In genomic region chr5:87807783-87808182, GRCh38 we compare ENCODE assay signal across 27 cellular contexts.
"Had no signal": no experiment of that assay in that cellular context is flagged by ENCODE, and none has a peak within 500 bp of the region (broad histone marks: within the 10 kb centered on the region; RNA-seq: fewer than 3 reads in every experiment).

No MANE protein-coding gene starts in this region.

- H3K4me3 Mint-ChIP-seq: activated CD4-positive, alpha-beta T cell treated with anti-CD3 and anti-CD28 coated beads, Interleukin-2, amount 10 ng/mL, durations not matched to agents 24 days and 14 days; activated CD8-positive, alpha-beta T cell treated with anti-CD3 and anti-CD28 coated beads, Interleukin-2, amount 10 ng/mL, durations not matched to agents 7 days and 5 days; activated naive CD4-positive, alpha-beta T cell treated with anti-CD3 and anti-CD28 coated beads, Interleukin-2, amount 50 U/mL, for 24 hours; activated naive CD8-positive, alpha-beta T cell treated with anti-CD3 and anti-CD28 coated beads, Interleukin-2, amount 10 ng/mL, durations not matched to agents 7 days and 5 days; activated T-cell treated with anti-CD3 and anti-CD28 coated beads, Interleukin-2, amount 50 U/mL, for 24 hours; central memory CD8-positive, alpha-beta T cell had no signal

- ATAC-seq: activated CD8-positive, alpha-beta T cell treated with anti-CD3 and anti-CD28 coated beads, Interleukin-2, amount 10 ng/mL, durations not matched to agents 7 days and 5 days; Panc1; SK-N-SH treated with all-trans-retinoic acid at 6 μM for 48 hours had no signal

- DNase-seq: activated CD4-positive, alpha-beta T cell treated with anti-CD3 and anti-CD28 coated beads, Interleukin-2, amount 10 ng/mL, durations not matched to agents 24 days and 14 days; activated CD4-positive, alpha-beta T cell treated with anti-CD3 and anti-CD28 coated beads, Interleukin-2, amount 50 U/mL, for 4 hours; activated CD8-positive, alpha-beta T cell treated with anti-CD3 and anti-CD28 coated beads, Interleukin-2, amount 10 ng/mL, durations not matched to agents 7 days and 5 days; activated gamma-delta T cell; activated naive CD4-positive, alpha-beta T cell treated with Interleukin-2 at 50 U/mL for 16 hours; activated naive CD8-positive, alpha-beta T cell treated with anti-CD3 and anti-CD28 coated beads, Interleukin-2, amount 10 ng/mL, durations not matched to agents 7 days and 5 days; activated T-cell treated with anti-CD3 and anti-CD28 coated beads, Interleukin-2, amount 50 U/mL, for 24 hours; amygdala; colonic mucosa; Kasumi-1; MG63; NCI-H1048; NCI-H1105 treated with DMSO at 0.1 percent for 48 hours; NCI-H1436; NCI-H1694; NCI-H1930; NCI-H2081 treated with DMSO at 0.1 percent for 48 hours; NCI-H345; NCI-H524 treated with DMSO at 0.1 percent for 48 hours; SHP77; T1000; WERI-Rb-1 had no signal

- H3K27me3 Mint-ChIP-seq: activated CD4-positive, alpha-beta T cell treated with anti-CD3 and anti-CD28 coated beads, Interleukin-2, amount 10 ng/mL, durations not matched to agents 24 days and 14 days; activated naive CD8-positive, alpha-beta T cell treated with anti-CD3 and anti-CD28 coated beads, Interleukin-2, amount 10 ng/mL, durations not matched to agents 7 days and 5 days; activated T-cell treated with anti-CD3 and anti-CD28 coated beads, Interleukin-2, amount 50 U/mL, for 24 hours; central memory CD8-positive, alpha-beta T cell had no signal

- H3K4me1 Mint-ChIP-seq: activated CD4-positive, alpha-beta T cell treated with anti-CD3 and anti-CD28 coated beads, Interleukin-2, amount 10 ng/mL, durations not matched to agents 24 days and 14 days; activated naive CD4-positive, alpha-beta T cell treated with anti-CD3 and anti-CD28 coated beads, Interleukin-2, amount 50 U/mL, for 24 hours; activated naive CD8-positive, alpha-beta T cell treated with anti-CD3 and anti-CD28 coated beads, Interleukin-2, amount 10 ng/mL, durations not matched to agents 7 days and 5 days; central memory CD8-positive, alpha-beta T cell had no signal

- H3K36me3 Mint-ChIP-seq: activated naive CD4-positive, alpha-beta T cell treated with anti-CD3 and anti-CD28 coated beads, Interleukin-2, amount 50 U/mL, for 24 hours; activated naive CD8-positive, alpha-beta T cell treated with anti-CD3 and anti-CD28 coated beads, Interleukin-2, amount 10 ng/mL, durations not matched to agents 7 days and 5 days had no signal

- H3K27ac Mint-ChIP-seq: activated CD4-positive, alpha-beta T cell treated with anti-CD3 and anti-CD28 coated beads, Interleukin-2, amount 10 ng/mL, durations not matched to agents 24 days and 14 days; activated CD8-positive, alpha-beta T cell treated with anti-CD3 and anti-CD28 coated beads, Interleukin-2, amount 10 ng/mL, durations not matched to agents 7 days and 5 days; activated naive CD4-positive, alpha-beta T cell treated with anti-CD3 and anti-CD28 coated beads, Interleukin-2, amount 50 U/mL, for 24 hours; activated naive CD8-positive, alpha-beta T cell treated with anti-CD3 and anti-CD28 coated beads, Interleukin-2, amount 10 ng/mL, durations not matched to agents 7 days and 5 days; activated T-cell treated with anti-CD3 and anti-CD28 coated beads, Interleukin-2, amount 50 U/mL, for 24 hours; activated T-helper 2 cell treated with anti-CD3 and anti-CD28 coated beads, Interferon-gamma antibody, Interleukin-2, Interleukin-4, amounts not matched to agents 10 μg/mL and 5 μg/mL and 100 μg/mL, durations not matched to agents 14 hours and 24 hours and 36 hours had no signal

- H3K9me3 Mint-ChIP-seq: activated CD4-positive, alpha-beta T cell treated with anti-CD3 and anti-CD28 coated beads, Interleukin-2, amount 10 ng/mL, durations not matched to agents 24 days and 14 days; activated naive CD4-positive, alpha-beta T cell treated with anti-CD3 and anti-CD28 coated beads, Interleukin-2, amount 50 U/mL, for 24 hours; activated naive CD8-positive, alpha-beta T cell treated with anti-CD3 and anti-CD28 coated beads, Interleukin-2, amount 10 ng/mL, durations not matched to agents 7 days and 5 days; activated T-helper 2 cell treated with anti-CD3 and anti-CD28 coated beads, Interferon-gamma antibody, Interleukin-2, Interleukin-4, amounts not matched to agents 10 μg/mL and 5 μg/mL and 100 μg/mL, durations not matched to agents 14 hours and 24 hours and 36 hours; central memory CD8-positive, alpha-beta T cell had no signal
